ENCODE assay signal across 6 cellular contexts in genomic region chr9:82212885-82213284, GRCh38.
"Had no signal": no experiment of that assay in that cellular context is flagged by ENCODE, and none has a peak within 500 bp of the region (broad histone marks: within the 10 kb centered on the region; RNA-seq: fewer than 3 reads in every experiment).

No MANE protein-coding gene starts in this region.

- ATAC-seq: HepG2, K562 had no signal

- H3K4me3 ChIP-seq: K562 had no signal

- H3K27ac ChIP-seq: HL-60 had no signal

- DNase-seq: IMR-90, KBM-7, KG1 had no signal
